Comparison of ENCODE assay signal across 11 cellular contexts in genomic region chr1:17587693-17588047, GRCh38. TPM values are rescaled to one million over a fixed set of nuclear protein-coding genes. Genes with fewer than 3 reads are reported as not detected.
DNase-seq lines count a peak whose midpoint lies in the region; ATAC-seq, FAIRE-seq and TF ChIP-seq lines count a peak whose summit lies in the region.
"Had no signal": no experiment of that assay in that cellular context is flagged by ENCODE, and none has a peak within 500 bp of the region (broad histone marks: within the 10 kb centered on the region; RNA-seq: fewer than 3 reads in every experiment).

No MANE protein-coding gene starts in this region.

- no peaks in the 10 kb centered on the region for H3K36me3 Mint-ChIP-seq in MCF 10A (ENCODE audit: insufficient read depth, unreplicated experiment)
- H3K36me3 Mint-ChIP-seq: naive B cell had no signal

- DNase-seq in HK-2 (ENCODE audit: unreplicated experiment) (peak; percentile 28), MCF 10A (ENCODE audit: unreplicated experiment) (peak; percentile 30), kidney (no peak), OCI-M2 (lab: John Stamatoyannopoulos, UW; ENCODE audit: unreplicated experiment) (no peak), SIG-M5 (lab: John Stamatoyannopoulos, UW) (no peak), GM10248 (ENCODE audit: extremely low spot score) (no peak)
- no peak for DNase-seq in stimulated activated naive CD8-positive, alpha-beta T cell treated with anti-CD3 and anti-CD28 coated beads, Interleukin-15, amount 100 ng/mL, for 72 hours
- DNase-seq: activated naive CD4-positive, alpha-beta T cell treated with anti-CD3 and anti-CD28 coated beads, Interleukin-2, amount 50 U/mL, for 16 hours; naive B cell had no signal

- peaks cover 55 to 56% of the 10 kb centered on the region in 2 donors for H3K4me1 ChIP-seq in kidney (ENCODE audit: control insufficient read depth in 1 of 2, insufficient read depth in 1 of 2, low read depth in 1 of 2, low read length in 2 of 2)
- H3K4me1 ChIP-seq in subcutaneous abdominal adipose tissue (ENCODE audit: control insufficient read depth in 5 of 5, insufficient read depth in 5 of 5, low read length in 5 of 5), result peaks cover 8 to 58% (median 48%) of the 10 kb centered on the region in 5 donors

- FAIRE-seq in kidney (lab: Jason Lieb, UNC), result no peak

- H3K27me3 ChIP-seq in subcutaneous abdominal adipose tissue (ENCODE audit: control insufficient read depth in 5 of 5, insufficient read depth in 4 of 5, low read length in 5 of 5), result no peaks in the 10 kb centered on the region

- no peak overlapping the region for H3K27ac Mint-ChIP-seq in MCF 10A (ENCODE audit: low read depth, unreplicated experiment)
- H3K27ac Mint-ChIP-seq in stimulated activated naive CD8-positive, alpha-beta T cell treated with anti-CD3 and anti-CD28 coated beads, Interleukin-15, amount 100 ng/mL, for 72 hours, result no peak overlapping the region
- H3K27ac Mint-ChIP-seq: naive B cell had no signal

- H3K36me3 ChIP-seq in kidney (ENCODE audit: control insufficient read depth in 1 of 2, insufficient read depth in 2 of 2, low read length in 2 of 2) (peaks cover 2 to 23% of the 10 kb centered on the region in 2 donors), subcutaneous abdominal adipose tissue (ENCODE audit: control insufficient read depth in 5 of 5, insufficient read depth in 5 of 5, low read length in 5 of 5) (peaks cover 0 to 9% (median 4%) of the 10 kb centered on the region in 5 donors)

- intact Hi-C loops in MCF 10A (cut with micrococcal nuclease) (loop anchor here (5.0 kb wide), 2 partner anchors 35 to 95 kb away; no protein-coding TSS in a partner anchor), kidney (cut with DNase I) (no loop called here)

- H3K4me3 Mint-ChIP-seq in MCF 10A (ENCODE audit: unreplicated experiment), result no peak overlapping the region
- no peak overlapping the region for H3K4me3 Mint-ChIP-seq in stimulated activated naive CD8-positive, alpha-beta T cell treated with anti-CD3 and anti-CD28 coated beads, Interleukin-15, amount 100 ng/mL, for 72 hours
- H3K4me3 Mint-ChIP-seq: naive B cell; stimulated activated naive CD8-positive, alpha-beta T cell treated with anti-CD3 and anti-CD28 coated beads, Interleukin-15, Interleukin-2, amounts not matched to agents 100 ng/mL and 50 ng/mL, for 24 hours had no signal

- H3K9me3 Mint-ChIP-seq in MCF 10A (ENCODE audit: unreplicated experiment), result no peaks in the 10 kb centered on the region
- H3K9me3 Mint-ChIP-seq in stimulated activated naive CD8-positive, alpha-beta T cell treated with anti-CD3 and anti-CD28 coated beads, Interleukin-15, amount 100 ng/mL, for 72 hours, result no peaks in the 10 kb centered on the region
- H3K9me3 Mint-ChIP-seq: stimulated activated naive CD8-positive, alpha-beta T cell treated with anti-CD3 and anti-CD28 coated beads, Interleukin-15, Interleukin-2, amounts not matched to agents 100 ng/mL and 50 ng/mL, for 24 hours had no signal

- H3K27me3 Mint-ChIP-seq in MCF 10A (ENCODE audit: insufficient read depth, unreplicated experiment), result no peaks in the 10 kb centered on the region
- H3K27me3 Mint-ChIP-seq in stimulated activated naive CD8-positive, alpha-beta T cell treated with anti-CD3 and anti-CD28 coated beads, Interleukin-15, amount 100 ng/mL, for 72 hours, result no peaks in the 10 kb centered on the region
- H3K27me3 Mint-ChIP-seq: stimulated activated naive CD8-positive, alpha-beta T cell treated with anti-CD3 and anti-CD28 coated beads, Interleukin-15, Interleukin-2, amounts not matched to agents 100 ng/mL and 50 ng/mL, for 24 hours had no signal

- CTCF ChIA-PET in MCF 10A (lab: Yijun Ruan, JAX), result interaction anchor here (0.5 to 1.2 kb wide), 2 partner anchors 19 to 148 kb away, joined by 5 to 6 read pairs; no protein-coding TSS in a partner anchor
- CTCF ChIA-PET in GM10248 (lab: Yijun Ruan, JAX), result interaction anchor here (2.1 to 3.6 kb wide), 2 partner anchors 20 to 85 kb away, joined by 9 to 12 read pairs; no protein-coding TSS in a partner anchor

- H3K27ac ChIP-seq in kidney (ENCODE audit: low read depth in 2 of 2, low read length in 2 of 2) (peak overlapping the region; percentile 83 to 87), subcutaneous abdominal adipose tissue (ENCODE audit: low read depth, low read length) (peak overlapping the region; percentile 85)

- no peak for ATAC-seq in stimulated activated naive CD8-positive, alpha-beta T cell treated with anti-CD3 and anti-CD28 coated beads, Interleukin-15, amount 100 ng/mL, for 72 hours

- peaks cover 34% of the 10 kb centered on the region for H3K4me1 Mint-ChIP-seq in MCF 10A (ENCODE audit: insufficient read depth, unreplicated experiment)
- no peaks in the 10 kb centered on the region for H3K4me1 Mint-ChIP-seq in stimulated activated naive CD8-positive, alpha-beta T cell treated with anti-CD3 and anti-CD28 coated beads, Interleukin-15, amount 100 ng/mL, for 72 hours

- H3K4me3 ChIP-seq in kidney (ENCODE audit: low read length in 2 of 2) (no peak overlapping the region), subcutaneous abdominal adipose tissue (ENCODE audit: low read depth in 1 of 5, low read length in 5 of 5) (peak overlapping the region in 1 of 5 donors; percentile 9)

- TF ChIP-seq CTCF in MCF 10A (IDR thresholded peaks at IDR 0.05; ENCODE audit: unreplicated experiment), result no peak
- no peak for TF ChIP-seq CTCF in kidney (IDR thresholded peaks at IDR 0.05; ENCODE audit: borderline replicate concordance, extremely low read depth, insufficient read depth)
- no peak for TF ChIP-seq CTCF in GM10248 (IDR thresholded peaks at IDR 0.05; ENCODE audit: control extremely low read depth, extremely low read depth, low read depth, missing control alignments)

- BruUV-seq in MCF 10A (replicated peaks; lab: Mats Ljungman, UMichigan), result no TSS peak

- peak overlapping the region in 1 of 2 donors; percentile 16 for H3K9ac ChIP-seq in kidney (ENCODE audit: low read length in 2 of 2)
- peak overlapping the region in 1 of 5 donors; percentile 12 for H3K9ac ChIP-seq in subcutaneous abdominal adipose tissue (ENCODE audit: low read length in 5 of 5)

- H3K9me3 ChIP-seq in kidney (ENCODE audit: control insufficient read depth in 1 of 2, low read length in 2 of 2) (no peaks in the 10 kb centered on the region), subcutaneous abdominal adipose tissue (ENCODE audit: control insufficient read depth in 5 of 5, low read length in 5 of 5) (no peaks in the 10 kb centered on the region)

- POLR2A ChIA-PET in MCF 10A (lab: Yijun Ruan, JAX) (interaction anchor here (0.6 to 2.1 kb wide), 3 partner anchors 10 to 93 kb away, joined by 3 to 9 read pairs (median 4); no protein-coding TSS in a partner anchor), GM10248 (lab: Yijun Ruan, JAX) (no interaction called here)

RNA-seq across cellular contexts. Expression of gene ARHGEF10L, which starts 48.2 kb away (rescaled TPM):
- total RNA-seq in MCF 10A (2022), result 5.0 and 12.2 TPM in 2 replicates
- total RNA-seq in kidney, result 91.9 TPM
- 40.8 TPM for polyA plus RNA-seq in kidney (ENCODE audit: insufficient read depth, low read depth, low replicate concordance)

Comparison
In these comparisons a context has a peak if more than half of its experiments do, and no peak if none do; other contexts are left out.
1. DNase-seq: peak in HK-2 (single experiment) and MCF 10A (single experiment); none in kidney (single experiment), OCI-M2 (single experiment), stimulated activated naive CD8-positive, alpha-beta T cell treated with anti-CD3 and anti-CD28 coated beads, Interleukin-15, amount 100 ng/mL, for 72 hours (0 of 2), SIG-M5 (single experiment) and GM10248 (single experiment).